ENCODE assay signal across 23 cellular contexts in the genomic region with DNA sequence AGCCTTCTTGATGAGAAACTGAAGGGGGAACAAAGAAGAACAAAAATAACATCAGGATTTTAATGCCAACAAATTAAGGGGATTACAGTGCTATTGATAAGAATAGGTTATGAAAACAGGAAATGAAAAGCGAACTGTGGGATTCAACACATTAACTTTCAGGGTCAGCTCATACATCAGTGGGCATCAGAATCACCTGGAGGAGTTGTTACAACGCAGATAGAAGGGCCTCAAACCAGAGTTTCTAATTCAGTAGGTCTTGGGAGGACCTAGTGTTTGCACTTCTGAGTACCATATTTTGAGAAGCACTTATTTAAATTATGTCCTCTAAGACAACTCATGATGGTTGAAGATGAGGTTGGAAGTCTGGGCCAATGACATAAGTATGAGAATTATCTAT. TPM values are rescaled to one million over a fixed set of nuclear protein-coding genes. Genes with fewer than 3 reads are reported as not detected.
"Had no signal": no experiment of that assay in that cellular context is flagged by ENCODE, and none has a peak within 500 bp of the region (broad histone marks: within the 10 kb centered on the region; RNA-seq: fewer than 3 reads in every experiment).

No MANE protein-coding gene starts in this region.

- H3K4me3 ChIP-seq: adrenal gland, breast epithelium had no signal

- H3K9me3 ChIP-seq: adrenal gland, breast epithelium had no signal

- ATAC-seq: PC-3 had no signal

- H3K36me3 ChIP-seq: adrenal gland, breast epithelium had no signal

- H3K27ac ChIP-seq: adrenal gland, breast epithelium had no signal

- DNase-seq: activated B cell treated with CpG ODN at 0.5 μM for 24 hours; activated CD4-positive, alpha-beta memory T cell treated with anti-CD3 and anti-CD28 coated beads for 36 hours; activated CD4-positive, alpha-beta T cell treated with anti-CD3 and anti-CD28 coated beads for 1 hour; activated CD4-positive, alpha-beta T cell treated with anti-CD3 and anti-CD28 coated beads, Interleukin-2, amount 10 ng/mL, durations not matched to agents 7 days and 5 days; activated CD8-positive, alpha-beta memory T cell treated with anti-CD3 and anti-CD28 coated beads for 24 hours; activated naive CD4-positive, alpha-beta T cell treated with anti-CD3 and anti-CD28 coated beads, Interleukin-2, amount 50 U/mL, for 16 hours; activated naive CD8-positive, alpha-beta T cell treated with anti-CD3 and anti-CD28 coated beads, Interleukin-2, amount 10 ng/mL, durations not matched to agents 7 days and 5 days; activated T-cell treated with anti-CD3 and anti-CD28 coated beads, Interleukin-2, amount 50 U/mL, for 48 hours; adrenal gland; aorta; central memory CD4-positive, alpha-beta T cell; NCI-H1105 treated with DMSO at 0.1 percent for 48 hours; NCI-H1436 treated with DMSO at 0.1 percent for 48 hours; NCI-H187; NCI-H2081; NCI-H510A treated with DMSO at 0.1 percent for 48 hours; NCI-H69; NK-92 treated with Interleukin-12 subunit alpha and Interleukin-12 subunit beta, amount 100 ng/mL, for 24 hours; PC-3; SHP77 treated with DMSO at 0.1 percent for 48 hours; T-helper 9 cell had no signal

- H3K27me3 ChIP-seq: breast epithelium had no signal

- H3K4me1 ChIP-seq: adrenal gland, breast epithelium had no signal

RNA-seq across cellular contexts. Expression of gene TMEM244, which starts 5.6 kb away (rescaled TPM):
- total RNA-seq: activated B cell treated with CpG ODN at 0.5 μM for 24 hours; activated CD4-positive, alpha-beta memory T cell treated with anti-CD3 and anti-CD28 coated beads for 36 hours; activated CD4-positive, alpha-beta T cell treated with anti-CD3 and anti-CD28 coated beads, Interleukin-2, amount 10 ng/mL, durations not matched to agents 7 days and 5 days; adrenal gland; aorta; breast epithelium; PC-3; SK-MEL-5 had no signal
- polyA plus RNA-seq: adrenal gland, aorta had no signal
